31 cellular contexts compared by ENCODE assay signal in genomic region chr16:24745791-24746190, GRCh38. TPM values are rescaled to one million over a fixed set of nuclear protein-coding genes. Genes with fewer than 3 reads are reported as not detected.
A peak's percentile ranks its signal among the peaks of the same experiment; 100 is the strongest.
DNase-seq lines count a peak whose midpoint lies in the region; ATAC-seq, FAIRE-seq and TF ChIP-seq lines count a peak whose summit lies in the region.
"Had no signal": no experiment of that assay in that cellular context is flagged by ENCODE, and none has a peak within 500 bp of the region (broad histone marks: within the 10 kb centered on the region; RNA-seq: fewer than 3 reads in every experiment).

No MANE protein-coding gene starts in this region.

- no peak for TF ChIP-seq EP300 in H1 (IDR thresholded peaks at IDR 0.05; ENCODE audit: borderline replicate concordance in 1 of 2, low read depth in 2 of 2, low read length in 2 of 2)

- intact Hi-C loops in MCF 10A (cut with micrococcal nuclease) = no loop called here
- intact Hi-C loops in mammary epithelial cell (cut with micrococcal nuclease) = no loop called here
- intact Hi-C loops in tibial artery (cut with DNase I; ENCODE audit: low total_unique reads) = no loop called here

- H2AK5ac ChIP-seq in H1 (ENCODE audit: low read depth, low read length) = no peak overlapping the region

- in situ Hi-C loops in mammary epithelial cell (cut with MboI; ENCODE audit: low sequenced_read_pairs in 2 of 2) = no loop called here

- no peak overlapping the region for H4K5ac ChIP-seq in H1 (ENCODE audit: insufficient read length, low read depth, low read length)

- no peak for TF ChIP-seq POLR2A in NB4 (IDR thresholded peaks at IDR 0.05; ENCODE audit: extremely low read depth, insufficient read length)
- no peak for TF ChIP-seq POLR2A in H1 (IDR thresholded peaks at IDR 0.05; ENCODE audit: control extremely low read depth in 1 of 2, low read depth in 2 of 2, low read length in 2 of 2)

- H2BK120ac ChIP-seq in H1 (replicated peaks; ENCODE audit: low read depth, low read length) = no peak overlapping the region

- no peak for FAIRE-seq in H1 (lab: Jason Lieb, UNC)
- FAIRE-seq: A549, RCC 7860 had no signal

- no peak overlapping the region for H2BK15ac ChIP-seq in H1 (ENCODE audit: low read length)

- no TSS peak for BruUV-seq in MCF 10A (replicated peaks; lab: Mats Ljungman, UMichigan)
- BruUV-seq in mammary epithelial cell (replicated peaks; lab: Mats Ljungman, UMichigan) = no TSS peak

- no peak overlapping the region for H3K27ac ChIP-seq in mammary epithelial cell (ENCODE audit: insufficient read depth, low read depth, low read length)
- H3K27ac ChIP-seq in H1 (ENCODE audit: low read depth, low read length) = no peak overlapping the region
- H3K27ac ChIP-seq in tibial artery = peak overlapping the region; percentile 16 to 43
- H3K27ac ChIP-seq: A549, gastroesophageal sphincter, prostate gland, sigmoid colon, stomach, transverse colon had no signal

- no peak overlapping the region for H3K18ac ChIP-seq in H1 (ENCODE audit: extremely low read depth, low read length)

- no peak overlapping the region for H3K4ac ChIP-seq in H1 (replicated peaks; ENCODE audit: insufficient read length, low read depth, low read length)

- peaks cover 20% of the 10 kb centered on the region for H3K4me1 ChIP-seq in mammary epithelial cell (ENCODE audit: insufficient read depth, low read length)
- H3K4me1 ChIP-seq in H1 (replicated peaks in 1 of 4; ENCODE audit: control insufficient read depth in 3 of 4, insufficient read depth in 4 of 4, low read length in 3 of 4) = peaks cover 0 to 32% (median 17%) of the 10 kb centered on the region in 4 experiments; a peak in 6 of 7 replicates
- peaks cover 0 to 99% (median 71%) of the 10 kb centered on the region in 4 donors for H3K4me1 ChIP-seq in tibial artery

- POLR2A ChIA-PET in MCF 10A (lab: Yijun Ruan, JAX) (interaction anchor here (0.6 to 1.5 kb wide), 7 partner anchors 8 to 17 kb away, joined by 3 to 10 read pairs (median 4); no protein-coding TSS in a partner anchor), H1 (lab: Charles Lee; ENCODE audit: partially characterized antibody) (interaction anchor here (1.0 to 7.2 kb wide), 6 partner anchors 10 to 203 kb away, joined by 3 to 71 read pairs (median 5); no protein-coding TSS in a partner anchor)

- TF ChIP-seq RAD21 in H1 (IDR thresholded peaks at IDR 0.05 in 1 of 2, conservative IDR thresholded peaks at IDR 0.05 in 1 of 2; ENCODE audit: low read depth in 2 of 2, low read length in 2 of 2) = no peak

- H3K27ac Mint-ChIP-seq in MCF 10A (ENCODE audit: low read depth, unreplicated experiment) (peak overlapping the region; percentile 64), osteocyte (ENCODE audit: unreplicated experiment) (no peak overlapping the region)
- H3K27ac Mint-ChIP-seq: activated CD4-positive, alpha-beta memory T cell treated with anti-CD3 and anti-CD28 coated beads for 36 hours; B cell had no signal

- ATAC-seq in GM18502 (IDR thresholded peaks at IDR 0.05; ENCODE audit: poor library complexity, unreplicated experiment) = no peak
- ATAC-seq: A549; activated naive CD8-positive, alpha-beta T cell treated with anti-CD3 and anti-CD28 coated beads, Interleukin-2, amount 50 U/mL, for 24 hours; gastroesophageal sphincter; HCT116; left colon had no signal

- no peak overlapping the region for H3K23ac ChIP-seq in H1 (ENCODE audit: insufficient read length)

- peaks cover 3% of the 10 kb centered on the region; the same call in 1 of the 2 replicates for H3K79me1 ChIP-seq in H1 (ENCODE audit: low read depth, low read length)

- H2AFZ ChIP-seq in mammary epithelial cell (ENCODE audit: low read depth, low read length) (no peak overlapping the region), H1 (ENCODE audit: low read length) (no peak overlapping the region)

- peaks cover 98% of the 10 kb centered on the region for H3K79me2 ChIP-seq in mammary epithelial cell (ENCODE audit: insufficient read depth, low read length)
- H3K79me2 ChIP-seq in H1 (ENCODE audit: control insufficient read depth in 1 of 2, insufficient read depth in 2 of 2, low read length in 2 of 2) = peaks cover 76 to 100% of the 10 kb centered on the region in 2 experiments

- H4K8ac ChIP-seq in H1 (ENCODE audit: extremely low read depth, insufficient read depth, low read length) = no peak overlapping the region

- CTCF ChIA-PET in MCF 10A (lab: Yijun Ruan, JAX) = interaction anchor here (0.5 to 1.4 kb wide), 6 partner anchors 15 to 819 kb away, joined by 3 to 4 read pairs (median 3); no protein-coding TSS in a partner anchor
- CTCF ChIA-PET in mammary epithelial cell (lab: Charles Lee; ENCODE audit: low non-redundant PET) = no interaction called here
- CTCF ChIA-PET in H1 (lab: Charles Lee; ENCODE audit: partially characterized antibody) = interaction anchor here (1.0 to 1.8 kb wide), 2 partner anchors 9 to 165 kb away, joined by 3 to 4 read pairs; no protein-coding TSS in a partner anchor

- H3K4me1 Mint-ChIP-seq in MCF 10A (ENCODE audit: insufficient read depth, unreplicated experiment) (peaks cover 51% of the 10 kb centered on the region), osteocyte (ENCODE audit: unreplicated experiment) (peaks cover 67% of the 10 kb centered on the region)

- no peaks in the 10 kb centered on the region for H3K27me3 ChIP-seq in mammary epithelial cell (ENCODE audit: insufficient read depth, low read length)
- H3K27me3 ChIP-seq in H1 (replicated peaks in 1 of 4; ENCODE audit: control insufficient read depth in 3 of 4, extremely low read depth in 1 of 4, insufficient read depth in 3 of 4, low read length in 3 of 4) = no peaks in the 10 kb centered on the region
- no peaks in the 10 kb centered on the region for H3K27me3 ChIP-seq in tibial artery
- H3K27me3 ChIP-seq: gastroesophageal sphincter, sigmoid colon, stomach, transverse colon had no signal

- H2BK20ac ChIP-seq in H1 (ENCODE audit: low read length) = no peak overlapping the region

- no peak overlapping the region for H3K9ac ChIP-seq in mammary epithelial cell (ENCODE audit: insufficient read depth, low read length)
- H3K9ac ChIP-seq in H1 (replicated peaks in 1 of 4; ENCODE audit: extremely low read depth in 1 of 4, low read depth in 3 of 4, low read length in 3 of 4) = no peak overlapping the region

- H3K9me3 Mint-ChIP-seq in MCF 10A (ENCODE audit: unreplicated experiment) = no peaks in the 10 kb centered on the region
- H3K9me3 Mint-ChIP-seq in osteocyte (ENCODE audit: unreplicated experiment) = no peaks in the 10 kb centered on the region
- H3K9me3 Mint-ChIP-seq: activated CD4-positive, alpha-beta memory T cell treated with anti-CD3 and anti-CD28 coated beads for 36 hours; activated naive CD8-positive, alpha-beta T cell treated with anti-CD3 and anti-CD28 coated beads, Interleukin-2, amount 50 U/mL, for 24 hours; central memory CD8-positive, alpha-beta T cell had no signal

- no peak overlapping the region for H3K14ac ChIP-seq in H1 (ENCODE audit: insufficient read length)

- H4K91ac ChIP-seq in H1 (replicated peaks; ENCODE audit: insufficient read length, low read length) = no peak overlapping the region

- no peak for TF ChIP-seq CTCF in MCF 10A (IDR thresholded peaks at IDR 0.05; ENCODE audit: unreplicated experiment)
- no peak for TF ChIP-seq CTCF in mammary epithelial cell (conservative IDR thresholded peaks at IDR 0.05 in 1 of 2, IDR thresholded peaks at IDR 0.05 in 1 of 2; ENCODE audit: extremely low read depth in 1 of 2, insufficient read depth in 1 of 2, low read depth in 1 of 2, low read length in 2 of 2)
- no peak for TF ChIP-seq CTCF in NB4 (IDR thresholded peaks at IDR 0.05; ENCODE audit: low read depth, low read length)
- no peak for TF ChIP-seq CTCF in H1 (IDR thresholded peaks at IDR 0.05; ENCODE audit: control extremely low read depth in 1 of 3, insufficient read depth in 1 of 3, low read depth in 1 of 3, low read length in 3 of 3)
- no peak for TF ChIP-seq CTCF in tibial artery (IDR thresholded peaks at IDR 0.05)
- TF ChIP-seq CTCF in osteocyte (IDR thresholded peaks at IDR 0.05) = no peak

- H3K4me2 ChIP-seq in mammary epithelial cell (ENCODE audit: insufficient read depth, low read depth, low read length) = no peak overlapping the region
- peak overlapping the region; percentile 49 to 67 for H3K4me2 ChIP-seq in H1 (ENCODE audit: insufficient read depth in 1 of 2, low read depth in 2 of 2, low read length in 2 of 2)
- H3K4me2 ChIP-seq: A549 had no signal

- peaks cover 12% of the 10 kb centered on the region for H3K36me3 Mint-ChIP-seq in MCF 10A (ENCODE audit: insufficient read depth, unreplicated experiment)
- H3K36me3 Mint-ChIP-seq in osteocyte (ENCODE audit: unreplicated experiment) = peaks cover 19% of the 10 kb centered on the region

- H3K9me3 ChIP-seq in mammary epithelial cell (replicated peaks; ENCODE audit: insufficient read depth, low read length) (no peaks in the 10 kb centered on the region), H1 (ENCODE audit: insufficient read depth in 2 of 2, low read depth in 1 of 2, low read length in 1 of 2) (no peaks in the 10 kb centered on the region), tibial artery (no peaks in the 10 kb centered on the region)
- H3K9me3 ChIP-seq: A549, gastroesophageal sphincter, prostate gland, sigmoid colon, stomach, transverse colon had no signal

- no peak for DNase-seq in MCF 10A (ENCODE audit: unreplicated experiment)
- DNase-seq in mammary epithelial cell = no peak
- peak; percentile 58 for DNase-seq in NB4 (ENCODE audit: low read depth)
- DNase-seq in H1 (ENCODE audit: low read depth in 1 of 2, low spot score in 2 of 2) = no peak
- DNase-seq in tibial artery = no peak
- DNase-seq in osteocyte (ENCODE audit: extremely low spot score, unreplicated experiment) = no peak
- no peak for DNase-seq in DMS53 treated with DMSO at 0.1 percent for 48 hours (lab: John Stamatoyannopoulos, UW; ENCODE audit: unreplicated experiment)
- DNase-seq: activated CD4-positive, alpha-beta memory T cell treated with anti-CD3 and anti-CD28 coated beads for 36 hours; activated CD4-positive, CD25-positive, alpha-beta regulatory T cell treated with anti-CD3 and anti-CD28 coated beads, Interleukin-2, amount 50 U/mL, for 72 hours; activated naive CD8-positive, alpha-beta T cell treated with anti-CD3 and anti-CD28 coated beads, Interleukin-2, amount 50 U/mL, for 24 hours; COR-L47; DMS79; hippocampal formation; left colon; mesenchymal stem cell; NCI-H1105 treated with DMSO at 0.1 percent for 48 hours; NCI-H2029; NCI-H526; NK-92 treated with Interleukin-12 subunit alpha and Interleukin-12 subunit beta, amount 100 ng/mL, for 24 hours; sigmoid colon; stimulated activated CD4-positive, alpha-beta T cell treated with anti-CD3 and anti-CD28 coated beads, Interleukin-15, amount 100 ng/mL, for 24 hours; stomach; transverse colon had no signal

- no peak overlapping the region for H3K56ac ChIP-seq in H1 (replicated peaks; ENCODE audit: insufficient read length, low read depth, low read length)

- dilution Hi-C loops in mammary epithelial cell (cut with HindIII; ENCODE audit: low sequenced_read_pairs) = loop anchor here (5.0 kb wide), 1 partner anchor 63 kb away; no protein-coding TSS in a partner anchor

- H2BK12ac ChIP-seq in H1 (ENCODE audit: low read depth, low read length) = no peak overlapping the region

- H3K27me3 Mint-ChIP-seq in MCF 10A (ENCODE audit: insufficient read depth, unreplicated experiment) = no peaks in the 10 kb centered on the region
- H3K27me3 Mint-ChIP-seq in osteocyte (ENCODE audit: unreplicated experiment) = no peaks in the 10 kb centered on the region
- H3K27me3 Mint-ChIP-seq: activated CD4-positive, alpha-beta memory T cell treated with anti-CD3 and anti-CD28 coated beads for 36 hours; activated naive CD8-positive, alpha-beta T cell treated with anti-CD3 and anti-CD28 coated beads, Interleukin-2, amount 50 U/mL, for 24 hours; B cell; central memory CD8-positive, alpha-beta T cell had no signal

- H2BK5ac ChIP-seq in H1 (ENCODE audit: low read depth, low read length) = no peak overlapping the region

- H3K4me3 Mint-ChIP-seq in MCF 10A (ENCODE audit: unreplicated experiment) (no peak overlapping the region), osteocyte (ENCODE audit: unreplicated experiment) (no peak overlapping the region)
- H3K4me3 Mint-ChIP-seq: activated CD4-positive, alpha-beta memory T cell treated with anti-CD3 and anti-CD28 coated beads for 36 hours; activated naive CD8-positive, alpha-beta T cell treated with anti-CD3 and anti-CD28 coated beads, Interleukin-2, amount 50 U/mL, for 24 hours; B cell; central memory CD8-positive, alpha-beta T cell had no signal

- H4K20me1 ChIP-seq in mammary epithelial cell (ENCODE audit: insufficient read depth, low read length) (peaks cover 7% of the 10 kb centered on the region), H1 (replicated peaks in 1 of 2; ENCODE audit: control insufficient read depth in 1 of 2, insufficient read depth in 2 of 2, low read length in 2 of 2) (peaks cover 47% of the 10 kb centered on the region in 2 experiments)

- no peaks in the 10 kb centered on the region; the same call in 1 of the 2 replicates for H3K23me2 ChIP-seq in H1 (ENCODE audit: low read depth, low read length)

- H3K4me3 ChIP-seq in mammary epithelial cell (replicated peaks in 1 of 3; ENCODE audit: insufficient read depth in 1 of 3, low read depth in 2 of 3, low read length in 3 of 3) = no peak overlapping the region
- H3K4me3 ChIP-seq in NB4 (ENCODE audit: low read depth, low read length) = no peak overlapping the region
- H3K4me3 ChIP-seq in H1 (ENCODE audit: extremely low read depth in 1 of 4, insufficient read depth in 2 of 4, low read depth in 3 of 4, low read length in 4 of 4) = peak overlapping the region in 1 of 4 experiments; percentile 29; a peak in 2 of 8 replicates
- no peak overlapping the region for H3K4me3 ChIP-seq in tibial artery
- H3K4me3 ChIP-seq: A549, gastroesophageal sphincter, prostate gland, sigmoid colon, stomach, transverse colon had no signal

- WGBS in mammary epithelial cell (ENCODE audit: low coverage, missing lambda C conversion rate) = 93% methylated on average over 2 of the region's 2 CpGs
- 43% methylated on average over 2 of the region's 2 CpGs; no CpG with 5 or more reads in 1 of the 2 experiments for WGBS in H1 (ENCODE audit: extremely low coverage in 1 of 2, insufficient coverage in 1 of 2, insufficient read length in 1 of 2, insufficient replicate concordance in 2 of 2, low coverage in 1 of 2, low lambda C conversion rate in 2 of 2, missing lambda C conversion rate in 1 of 2), 2 experiments

- H3K36me3 ChIP-seq in mammary epithelial cell (ENCODE audit: insufficient read depth, low read length) (no peaks in the 10 kb centered on the region), H1 (ENCODE audit: control insufficient read depth in 2 of 4, insufficient read depth in 4 of 4, low read length in 3 of 4) (peaks cover 0 to 11% (median 2%) of the 10 kb centered on the region in 4 experiments; a peak in 5 of 8 replicates), tibial artery (no peaks in the 10 kb centered on the region)
- H3K36me3 ChIP-seq: gastroesophageal sphincter, prostate gland, sigmoid colon, transverse colon had no signal

RNA-seq across cellular contexts. Expression of gene TNRC6A, which starts 16.3 kb away (rescaled TPM):
- total RNA-seq in MCF 10A (2022) (41.6 and 50.3 TPM in 2 replicates), mammary epithelial cell (10 to 100 TPM; 21.3 to 36.9 TPM), osteocyte (64.5 and 68.0 TPM in 2 replicates)
- polyA plus RNA-seq in mammary epithelial cell (22.3 TPM), H1 (2011; rRNA removed) (65.0 and 67.6 TPM in 2 replicates)
- polyA minus RNA-seq in mammary epithelial cell = 45.5 TPM
- total RNA-seq in H1 (2021; fragmentation: NEBNext Ultra II Directional; extraction: Animal tissue kit (Norgen Biotek cat#: 25700)) = 97.9 and 103 TPM in 2 replicates
- 74.8 TPM for polyA plus RNA-seq in H1 (2011; cell fraction: cytosol; rRNA removed)
- 186 TPM for polyA plus RNA-seq in H1 (2011; cell fraction: nucleus; rRNA removed)
- polyA plus RNA-seq in H1 (2012, experiment 1 of 2) = 51.1 to 67.7 TPM (median 61.2 TPM) in 4 replicates
- 2.5 TPM for polyA plus RNA-seq in H1 (2012, experiment 2 of 2)
- polyA plus RNA-seq in H1 (2013, experiment 1 of 2) = 55.0 TPM
- 52.2 TPM for polyA plus RNA-seq in H1 (2013, experiment 2 of 2)
- 184 and 199 TPM in 2 replicates for polyA minus RNA-seq in H1 (2011; rRNA and poly(A)+ RNA removed)
- polyA minus RNA-seq in H1 (2011; cell fraction: cytosol; rRNA and poly(A)+ RNA removed) = 59.4 TPM
- 219 TPM for polyA minus RNA-seq in H1 (2011; cell fraction: nucleus; rRNA and poly(A)+ RNA removed)

Comparison
In these comparisons a context has a peak if more than half of its experiments do, and no peak if none do; other contexts are left out.
1. H3K27ac ChIP-seq: peak in tibial artery (2 of 2); none in mammary epithelial cell (single experiment) and H1 (single experiment).